Comparison of ENCODE assay signal across 7 cellular contexts in the genomic region with DNA sequence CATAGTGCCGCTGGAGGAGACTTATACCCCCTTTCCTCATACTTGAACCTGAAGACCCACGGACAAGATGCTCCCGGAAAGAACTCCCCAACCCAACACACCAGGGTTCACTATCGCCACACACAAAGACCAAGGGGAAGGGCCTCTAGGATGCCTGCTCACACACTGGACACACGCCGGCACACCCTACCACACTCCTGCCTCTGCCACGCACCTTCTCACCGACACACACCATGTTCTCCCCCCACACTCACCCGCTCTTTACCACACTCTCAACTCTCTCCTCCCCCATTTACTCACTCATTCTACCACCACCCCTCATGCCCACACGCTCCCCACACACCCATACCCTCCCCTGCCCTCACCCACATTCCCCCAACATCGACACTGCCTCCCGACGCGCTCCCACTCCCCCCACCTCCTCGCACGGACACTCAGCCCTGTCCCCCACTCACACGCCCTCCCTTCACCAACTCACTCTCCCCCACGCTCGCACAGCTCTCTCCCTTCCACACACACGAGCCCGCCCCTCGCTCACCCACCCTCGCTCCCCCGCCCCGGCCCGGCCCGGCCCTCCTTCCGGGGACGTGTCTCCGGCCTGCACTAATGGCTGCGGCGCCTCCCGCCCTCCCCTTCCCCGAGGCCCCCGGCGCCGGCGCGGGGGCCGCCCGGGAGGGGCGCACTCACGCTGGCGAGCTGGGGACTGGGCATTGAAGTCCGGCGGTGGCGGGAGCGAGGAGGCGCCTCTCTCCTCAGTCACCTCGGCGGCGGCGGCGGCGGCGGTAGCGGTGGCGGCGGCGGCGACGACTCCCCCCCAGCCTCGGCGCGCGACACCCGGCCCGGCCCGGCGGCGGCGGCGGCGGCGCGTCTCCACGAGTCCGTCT. TPM values are rescaled to one million over a fixed set of nuclear protein-coding genes. Genes with fewer than 3 reads are reported as not detected.
DNase-seq lines count a peak whose midpoint lies in the region; ATAC-seq, FAIRE-seq and TF ChIP-seq lines count a peak whose summit lies in the region.

No MANE protein-coding gene starts in this region.

- no peaks in the 10 kb centered on the region for H3K27me3 Mint-ChIP-seq in activated T-cell treated with anti-CD3 and anti-CD28 coated beads, Interleukin-2, amount 50 U/mL, for 24 hours
- H3K27me3 Mint-ChIP-seq in stimulated activated memory B cell treated with anti-CD40 and anti-IgM and Interleukin-4, amounts not matched to agents 10 μg/mL and 1 μg/mL and 100 μg/mL, for 72 hours: no peaks in the 10 kb centered on the region

- H3K36me3 Mint-ChIP-seq in activated T-cell treated with anti-CD3 and anti-CD28 coated beads, Interleukin-2, amount 50 U/mL, for 24 hours (ENCODE audit: low read depth): peaks cover 48% of the 10 kb centered on the region
- H3K36me3 Mint-ChIP-seq in stimulated activated memory B cell treated with anti-CD40 and anti-IgM and Interleukin-4, amounts not matched to agents 10 μg/mL and 1 μg/mL and 100 μg/mL, for 72 hours: peaks cover 18% of the 10 kb centered on the region

- FAIRE-seq in GM12891 (lab: Jason Lieb, UNC): peak; percentile 83

- peak overlapping the region; percentile 98 for H3K27ac Mint-ChIP-seq in activated T-cell treated with anti-CD3 and anti-CD28 coated beads, Interleukin-2, amount 50 U/mL, for 24 hours
- H3K27ac Mint-ChIP-seq in stimulated activated memory B cell treated with anti-CD40 and anti-IgM and Interleukin-4, amounts not matched to agents 10 μg/mL and 1 μg/mL and 100 μg/mL, for 72 hours: peak overlapping the region; percentile 92

- peak overlapping the region; percentile 97 for H3K4me3 Mint-ChIP-seq in activated T-cell treated with anti-CD3 and anti-CD28 coated beads, Interleukin-2, amount 50 U/mL, for 24 hours
- peak overlapping the region; percentile 93 for H3K4me3 Mint-ChIP-seq in stimulated activated memory B cell treated with anti-CD40 and anti-IgM and Interleukin-4, amounts not matched to agents 10 μg/mL and 1 μg/mL and 100 μg/mL, for 72 hours

- POLR2A ChIA-PET in HEK293T (lab: Yijun Ruan, JAX): interaction anchor here (0.7 to 2.2 kb wide), 10 partner anchors 11 to 122 kb away, joined by 3 to 15 read pairs (median 4); partner anchors contain the start of gene SPOCD1

- CTCF ChIA-PET in HEK293T (lab: Yijun Ruan, JAX): interaction anchor here (0.5 to 2.5 kb wide), 7 partner anchors 14 to 148 kb away, joined by 3 to 14 read pairs (median 4); no protein-coding TSS in a partner anchor

- ATAC-seq in esophagus mucosa: peak; percentile 42
- ATAC-seq in stimulated activated memory B cell treated with anti-CD40 and anti-IgM and Interleukin-4, amounts not matched to agents 10 μg/mL and 1 μg/mL and 100 μg/mL, for 72 hours: peak; percentile 70

- TF ChIP-seq POLR2A in GM12891 (IDR thresholded peaks at IDR 0.05; ENCODE audit: low read depth, low read length): peak; percentile 42; the same call in 1 of the 2 replicates

- no peaks in the 10 kb centered on the region for H3K9me3 Mint-ChIP-seq in activated T-cell treated with anti-CD3 and anti-CD28 coated beads, Interleukin-2, amount 50 U/mL, for 24 hours
- no peaks in the 10 kb centered on the region for H3K9me3 Mint-ChIP-seq in stimulated activated memory B cell treated with anti-CD40 and anti-IgM and Interleukin-4, amounts not matched to agents 10 μg/mL and 1 μg/mL and 100 μg/mL, for 72 hours

- DNase-seq in GM12891 (ENCODE audit: insufficient read length, low spot score) (peak; percentile 49), HEK293T (ENCODE audit: extremely low spot score) (peak; percentile 72), NCI-H2171 treated with DMSO at 0.1 percent for 48 hours (lab: John Stamatoyannopoulos, UW) (peak; percentile 39), myocyte (ENCODE audit: low read depth) (peak; percentile 76)
- peak; percentile 86 for DNase-seq in activated T-cell treated with anti-CD3 and anti-CD28 coated beads, Interleukin-2, amount 50 U/mL, for 24 hours

- H3K4me1 Mint-ChIP-seq in activated T-cell treated with anti-CD3 and anti-CD28 coated beads, Interleukin-2, amount 50 U/mL, for 24 hours (ENCODE audit: low read depth): peaks cover 78% of the 10 kb centered on the region
- peaks cover 74% of the 10 kb centered on the region for H3K4me1 Mint-ChIP-seq in stimulated activated memory B cell treated with anti-CD40 and anti-IgM and Interleukin-4, amounts not matched to agents 10 μg/mL and 1 μg/mL and 100 μg/mL, for 72 hours

TF ChIP-seq in GM12891, 5 proteins besides CTCF, POLR2A, EP300 and RAD21:
- TF ChIP-seq POLR2AphosphoS5 (IDR thresholded peaks at IDR 0.05; ENCODE audit: low read depth, low read length) (peak; percentile 68), SPI1 (IDR thresholded peaks at IDR 0.05; ENCODE audit: low read depth, low read length) (no peak), TAF1 (IDR thresholded peaks at IDR 0.05; ENCODE audit: low read depth, low read length) (0 out of 2 replicates have a peak, but pooled peaks have one; percentile 31), POU2F2 (IDR thresholded peaks at IDR 0.05; ENCODE audit: low read depth, low read length) (peak; percentile 67; the same call in 1 of the 2 replicates), PAX5 (IDR thresholded peaks at IDR 0.05; ENCODE audit: insufficient read depth, low read length, severe bottlenecking) (no peak)

TF ChIP-seq in HEK293T, 16 proteins besides CTCF, POLR2A, EP300 and RAD21:
- TF ChIP-seq BHLHE40 (IDR thresholded peaks at IDR 0.05; ENCODE audit: borderline replicate concordance) (no peak), ELF4 (IDR thresholded peaks at IDR 0.05) (no peak), TARDBP (IDR thresholded peaks at IDR 0.05) (peak; percentile 66; the same call in 1 of the 2 replicates), FOXM1 (IDR thresholded peaks at IDR 0.05; ENCODE audit: borderline replicate concordance) (peak; percentile 81), NFRKB (IDR thresholded peaks at IDR 0.05) (no peak), FOXK2 (IDR thresholded peaks at IDR 0.05) (no peak), SUZ12 (IDR thresholded peaks at IDR 0.05) (no peak)
- TF ChIP-seq, protein P1, sequence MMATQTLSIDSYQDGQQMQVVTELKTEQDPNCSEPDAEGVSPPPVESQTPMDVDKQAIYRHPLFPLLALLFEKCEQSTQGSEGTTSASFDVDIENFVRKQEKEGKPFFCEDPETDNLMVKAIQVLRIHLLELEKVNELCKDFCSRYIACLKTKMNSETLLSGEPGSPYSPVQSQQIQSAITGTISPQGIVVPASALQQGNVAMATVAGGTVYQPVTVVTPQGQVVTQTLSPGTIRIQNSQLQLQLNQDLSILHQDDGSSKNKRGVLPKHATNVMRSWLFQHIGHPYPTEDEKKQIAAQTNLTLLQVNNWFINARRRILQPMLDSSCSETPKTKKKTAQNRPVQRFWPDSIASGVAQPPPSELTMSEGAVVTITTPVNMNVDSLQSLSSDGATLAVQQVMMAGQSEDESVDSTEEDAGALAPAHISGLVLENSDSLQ (IDR thresholded peaks at IDR 0.05): no peak

RNA-seq across cellular contexts. Expression of gene PTP4A2, which starts 0.6 kb away (rescaled TPM):
- 213 TPM for polyA plus RNA-seq in GM12891 (2012; ENCODE audit: low read depth, missing spikeins)
- total RNA-seq in esophagus mucosa (100 TPM), myocyte (248 and 298 TPM in 2 replicates)
- polyA plus RNA-seq in myocyte (2012): 228 TPM

Comparison
In these comparisons a context has a peak if more than half of its experiments do, and no peak if none do; other contexts are left out.
1. Peak in every context shown above with its lines: DNase-seq and ATAC-seq.